Comparison of ENCODE assay signal across 1 cellular context in the genomic region with DNA sequence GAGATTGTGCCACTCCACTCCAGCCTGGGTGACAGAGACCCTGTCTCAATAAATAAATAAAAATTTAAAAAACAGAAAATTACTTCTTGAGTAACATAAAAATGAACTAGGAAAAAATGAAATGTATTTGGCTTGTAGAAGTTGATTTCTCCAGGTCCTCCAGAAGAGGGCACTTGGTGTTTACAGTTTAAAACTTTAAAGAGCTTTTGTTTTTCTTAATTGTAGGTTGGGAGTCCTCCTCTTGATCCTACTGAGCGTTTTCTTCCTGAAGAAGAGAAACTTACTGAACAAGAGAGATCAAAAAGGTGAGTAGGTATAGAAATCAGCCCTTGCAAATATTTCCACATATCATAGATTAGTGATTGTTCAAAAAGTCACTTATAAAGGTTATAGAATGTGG.
TF ChIP-seq lines count a peak whose summit lies in the region.

No MANE protein-coding gene starts in this region.

TF ChIP-seq in HCT116, 20 proteins besides CTCF, POLR2A, EP300 and RAD21 (continued from another document):
- TF ChIP-seq, protein P1, sequence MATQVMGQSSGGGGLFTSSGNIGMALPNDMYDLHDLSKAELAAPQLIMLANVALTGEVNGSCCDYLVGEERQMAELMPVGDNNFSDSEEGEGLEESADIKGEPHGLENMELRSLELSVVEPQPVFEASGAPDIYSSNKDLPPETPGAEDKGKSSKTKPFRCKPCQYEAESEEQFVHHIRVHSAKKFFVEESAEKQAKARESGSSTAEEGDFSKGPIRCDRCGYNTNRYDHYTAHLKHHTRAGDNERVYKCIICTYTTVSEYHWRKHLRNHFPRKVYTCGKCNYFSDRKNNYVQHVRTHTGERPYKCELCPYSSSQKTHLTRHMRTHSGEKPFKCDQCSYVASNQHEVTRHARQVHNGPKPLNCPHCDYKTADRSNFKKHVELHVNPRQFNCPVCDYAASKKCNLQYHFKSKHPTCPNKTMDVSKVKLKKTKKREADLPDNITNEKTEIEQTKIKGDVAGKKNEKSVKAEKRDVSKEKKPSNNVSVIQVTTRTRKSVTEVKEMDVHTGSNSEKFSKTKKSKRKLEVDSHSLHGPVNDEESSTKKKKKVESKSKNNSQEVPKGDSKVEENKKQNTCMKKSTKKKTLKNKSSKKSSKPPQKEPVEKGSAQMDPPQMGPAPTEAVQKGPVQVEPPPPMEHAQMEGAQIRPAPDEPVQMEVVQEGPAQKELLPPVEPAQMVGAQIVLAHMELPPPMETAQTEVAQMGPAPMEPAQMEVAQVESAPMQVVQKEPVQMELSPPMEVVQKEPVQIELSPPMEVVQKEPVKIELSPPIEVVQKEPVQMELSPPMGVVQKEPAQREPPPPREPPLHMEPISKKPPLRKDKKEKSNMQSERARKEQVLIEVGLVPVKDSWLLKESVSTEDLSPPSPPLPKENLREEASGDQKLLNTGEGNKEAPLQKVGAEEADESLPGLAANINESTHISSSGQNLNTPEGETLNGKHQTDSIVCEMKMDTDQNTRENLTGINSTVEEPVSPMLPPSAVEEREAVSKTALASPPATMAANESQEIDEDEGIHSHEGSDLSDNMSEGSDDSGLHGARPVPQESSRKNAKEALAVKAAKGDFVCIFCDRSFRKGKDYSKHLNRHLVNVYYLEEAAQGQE (IDR thresholded peaks at IDR 0.05; ENCODE audit: low read depth), result no peak
- no peak for TF ChIP-seq EZH2phosphoT487 (IDR thresholded peaks at IDR 0.05; ENCODE audit: borderline replicate concordance)
- no peak for TF ChIP-seq JUND (IDR thresholded peaks at IDR 0.05)
- no peak for TF ChIP-seq CEBPB (IDR thresholded peaks at IDR 0.05; ENCODE audit: low read depth)
- no peak for TF ChIP-seq FOSL1 (IDR thresholded peaks at IDR 0.05; ENCODE audit: low read depth)
- no peak for TF ChIP-seq ZFX (IDR thresholded peaks at IDR 0.05)
- no peak for TF ChIP-seq CBX3 (IDR thresholded peaks at IDR 0.05; ENCODE audit: low read depth)
- no peak for TF ChIP-seq TCF7L2 (IDR thresholded peaks at IDR 0.05; ENCODE audit: borderline replicate concordance, extremely low read depth, insufficient read depth, insufficient read length)
- TF ChIP-seq, protein P2, sequence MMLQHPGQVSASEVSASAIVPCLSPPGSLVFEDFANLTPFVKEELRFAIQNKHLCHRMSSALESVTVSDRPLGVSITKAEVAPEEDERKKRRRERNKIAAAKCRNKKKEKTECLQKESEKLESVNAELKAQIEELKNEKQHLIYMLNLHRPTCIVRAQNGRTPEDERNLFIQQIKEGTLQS (IDR thresholded peaks at IDR 0.05), result no peak
TF ChIP-seq in HCT116: peak in this region for 0.
